ENCODE assay signal across 1 cellular context in the genomic region with DNA sequence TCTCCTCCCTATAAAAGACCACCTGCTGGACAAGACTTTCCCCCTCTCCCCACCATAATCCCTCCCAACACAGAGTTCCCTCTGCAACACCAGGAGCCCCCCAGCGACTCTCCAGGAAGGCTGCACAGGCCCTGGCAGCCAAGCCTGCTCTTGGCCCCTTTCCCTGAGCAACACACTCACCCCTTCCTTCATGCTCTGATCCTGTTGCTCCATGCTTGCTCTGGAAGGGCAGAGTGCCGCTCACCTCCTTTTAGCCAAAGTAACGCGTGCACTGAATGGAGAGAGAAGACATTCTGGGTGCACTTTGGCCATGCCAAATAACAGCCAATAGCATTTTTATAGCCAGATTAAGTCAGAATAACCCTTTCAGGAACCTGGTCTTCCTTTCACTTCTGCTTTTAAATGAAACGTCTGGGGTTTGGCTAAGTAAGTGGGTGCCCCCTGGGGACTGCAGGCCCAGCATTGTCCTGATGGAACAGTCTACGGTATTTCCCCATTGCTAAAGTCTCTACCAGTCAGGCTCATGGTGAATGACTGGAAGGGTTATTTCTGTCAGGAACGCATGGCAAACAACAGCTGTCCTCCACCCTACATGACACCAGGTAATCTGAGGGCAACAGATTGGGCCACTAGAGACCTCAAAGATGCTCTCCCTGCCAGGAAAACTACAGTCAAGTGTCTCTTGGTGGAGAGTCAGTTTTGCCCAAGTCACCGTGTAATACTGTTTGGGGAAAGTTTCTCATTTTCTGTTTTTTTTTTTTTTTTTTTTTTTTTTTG.
TF ChIP-seq lines count a peak whose summit lies in the region.

A gene with protein sequence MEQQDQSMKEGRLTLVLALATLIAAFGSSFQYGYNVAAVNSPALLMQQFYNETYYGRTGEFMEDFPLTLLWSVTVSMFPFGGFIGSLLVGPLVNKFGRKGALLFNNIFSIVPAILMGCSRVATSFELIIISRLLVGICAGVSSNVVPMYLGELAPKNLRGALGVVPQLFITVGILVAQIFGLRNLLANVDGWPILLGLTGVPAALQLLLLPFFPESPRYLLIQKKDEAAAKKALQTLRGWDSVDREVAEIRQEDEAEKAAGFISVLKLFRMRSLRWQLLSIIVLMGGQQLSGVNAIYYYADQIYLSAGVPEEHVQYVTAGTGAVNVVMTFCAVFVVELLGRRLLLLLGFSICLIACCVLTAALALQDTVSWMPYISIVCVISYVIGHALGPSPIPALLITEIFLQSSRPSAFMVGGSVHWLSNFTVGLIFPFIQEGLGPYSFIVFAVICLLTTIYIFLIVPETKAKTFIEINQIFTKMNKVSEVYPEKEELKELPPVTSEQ (minus strand): TSS at position 312 of the 777 bp plus-strand sequence. CDS start 99 bp downstream, at position 213.

TF ChIP-seq in IMR-90, 13 proteins besides CTCF, POLR2A, EP300 and RAD21 (continued from another document):
- no peak for TF ChIP-seq MAZ (IDR thresholded peaks at IDR 0.05; ENCODE audit: borderline replicate concordance, low read depth, low read length)
- no peak for TF ChIP-seq CHD1 (IDR thresholded peaks at IDR 0.05; ENCODE audit: low read depth, low read length)
- no peak for TF ChIP-seq NFE2L2 (IDR thresholded peaks at IDR 0.05; ENCODE audit: low read depth, low read length)
- TF ChIP-seq BHLHE40 (IDR thresholded peaks at IDR 0.05; ENCODE audit: low read depth, low read length): no peak
- TF ChIP-seq, protein P1, sequence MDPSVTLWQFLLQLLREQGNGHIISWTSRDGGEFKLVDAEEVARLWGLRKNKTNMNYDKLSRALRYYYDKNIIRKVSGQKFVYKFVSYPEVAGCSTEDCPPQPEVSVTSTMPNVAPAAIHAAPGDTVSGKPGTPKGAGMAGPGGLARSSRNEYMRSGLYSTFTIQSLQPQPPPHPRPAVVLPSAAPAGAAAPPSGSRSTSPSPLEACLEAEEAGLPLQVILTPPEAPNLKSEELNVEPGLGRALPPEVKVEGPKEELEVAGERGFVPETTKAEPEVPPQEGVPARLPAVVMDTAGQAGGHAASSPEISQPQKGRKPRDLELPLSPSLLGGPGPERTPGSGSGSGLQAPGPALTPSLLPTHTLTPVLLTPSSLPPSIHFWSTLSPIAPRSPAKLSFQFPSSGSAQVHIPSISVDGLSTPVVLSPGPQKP (IDR thresholded peaks at IDR 0.05; ENCODE audit: borderline replicate concordance, low read depth, low read length): no peak
- no peak for TF ChIP-seq RCOR1 (IDR thresholded peaks at IDR 0.05; ENCODE audit: insufficient replicate concordance, low read length)
